ENCODE assay signal across 2 cellular contexts in genomic region chr9:92729735-92730155, GRCh38.
TF ChIP-seq lines count a peak whose summit lies in the region.

No MANE protein-coding gene starts in this region.

TF ChIP-seq in HCT116, 20 proteins besides CTCF, POLR2A, EP300 and RAD21:
- TF ChIP-seq CEBPB (IDR thresholded peaks at IDR 0.05; ENCODE audit: low read depth) (no peak), ZFX (IDR thresholded peaks at IDR 0.05) (no peak), SP1 (IDR thresholded peaks at IDR 0.05; ENCODE audit: low read depth) (no peak)

TF ChIP-seq in GM12878, 131 proteins besides CTCF, POLR2A, EP300 and RAD21:
- TF ChIP-seq TAF1 (IDR thresholded peaks at IDR 0.05; ENCODE audit: borderline replicate concordance, low read depth, low read length) (no peak), RELA (IDR thresholded peaks at IDR 0.05; ENCODE audit: borderline replicate concordance, partially characterized antibody) (no peak), STAT3 (IDR thresholded peaks at IDR 0.05; ENCODE audit: low read depth, low read length) (no peak), GABPA (IDR thresholded peaks at IDR 0.05; ENCODE audit: low read depth) (no peak), EGR1 (IDR thresholded peaks at IDR 0.05; ENCODE audit: borderline replicate concordance in 1 of 2, low read depth in 2 of 2, low read length in 2 of 2) (no peak), PAX8 (IDR thresholded peaks at IDR 0.05) (no peak)
